In genomic region chr1:153575497-153575896, GRCh38 we compare ENCODE assay signal across 1 cellular context.
A peak's percentile ranks its signal among the peaks of the same experiment; 100 is the strongest.
TF ChIP-seq lines count a peak whose summit lies in the region.
"Not testable (repeated sequence)": the region's sequence is repeated elsewhere in the genome, so short reads cannot be mapped to it uniquely, and the experiment has no call there.

No MANE protein-coding gene starts in this region.

TF ChIP-seq in K562, 482 proteins besides CTCF, POLR2A, EP300 and RAD21:
- TF ChIP-seq, protein P1, sequence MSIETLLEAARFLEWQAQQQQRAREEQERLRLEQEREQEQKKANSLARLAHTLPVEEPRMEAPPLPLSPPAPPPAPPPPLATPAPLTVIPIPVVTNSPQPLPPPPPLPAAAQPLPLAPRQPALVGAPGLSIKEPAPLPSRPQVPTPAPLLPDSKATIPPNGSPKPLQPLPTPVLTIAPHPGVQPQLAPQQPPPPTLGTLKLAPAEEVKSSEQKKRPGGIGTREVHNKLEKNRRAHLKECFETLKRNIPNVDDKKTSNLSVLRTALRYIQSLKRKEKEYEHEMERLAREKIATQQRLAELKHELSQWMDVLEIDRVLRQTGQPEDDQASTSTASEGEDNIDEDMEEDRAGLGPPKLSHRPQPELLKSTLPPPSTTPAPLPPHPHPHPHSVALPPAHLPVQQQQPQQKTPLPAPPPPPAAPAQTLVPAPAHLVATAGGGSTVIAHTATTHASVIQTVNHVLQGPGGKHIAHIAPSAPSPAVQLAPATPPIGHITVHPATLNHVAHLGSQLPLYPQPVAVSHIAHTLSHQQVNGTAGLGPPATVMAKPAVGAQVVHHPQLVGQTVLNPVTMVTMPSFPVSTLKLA (conservative IDR thresholded peaks at IDR 0.05), result 0 out of 4 replicates have a peak, but pooled peaks of 1 of the 2 experiments have one; percentile 28
- TF ChIP-seq CBFA2T3 (IDR thresholded peaks at IDR 0.05) (peak; percentile 35; the same call in 1 of the 2 replicates), ZNF316 (IDR thresholded peaks at IDR 0.05) (peak; percentile 30; the same call in 1 of the 2 replicates), NR2C1 (tag; IDR thresholded peaks at IDR 0.05) (0 out of 2 replicates have a peak, but pooled peaks have one; percentile 13), TAL1 (IDR thresholded peaks at IDR 0.05) (peak; percentile 13; the same call in 1 of the 2 replicates), KDM1A (IDR thresholded peaks at IDR 0.05) (0 out of 4 replicates have a peak, but pooled peaks of 1 of the 2 experiments have one; percentile 27)
- not testable (repeated sequence) for TF ChIP-seq NR2C1 (IDR thresholded peaks at IDR 0.05)
